Comparison of ENCODE assay signal across 8 cellular contexts in the genomic region with DNA sequence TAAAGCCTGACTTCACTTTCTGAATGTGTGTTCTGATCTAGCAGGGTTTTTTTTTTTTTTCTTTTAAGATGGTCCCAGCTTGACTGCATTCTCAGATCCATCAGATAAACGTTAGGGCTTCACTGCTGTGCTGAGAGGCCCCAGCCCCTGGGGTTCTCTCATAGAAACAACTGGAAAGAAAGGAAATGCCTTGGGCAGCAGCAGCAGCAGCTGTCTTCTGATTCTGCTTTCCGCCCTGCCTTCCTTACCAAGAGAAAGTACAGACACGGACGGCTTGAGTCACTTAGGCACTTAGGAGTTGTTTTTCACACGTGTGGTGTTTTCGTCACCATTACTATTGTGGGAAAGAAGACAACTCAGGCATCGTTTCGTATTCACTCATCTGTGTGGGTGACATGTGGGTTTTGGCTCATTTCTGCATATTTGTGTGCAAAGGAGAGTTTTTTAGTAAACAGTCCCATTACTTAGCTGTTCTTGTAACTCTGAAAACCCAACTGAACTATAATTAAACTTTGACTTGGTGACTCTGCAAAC.
DNase-seq lines count a peak whose midpoint lies in the region; ATAC-seq and TF ChIP-seq lines count a peak whose summit lies in the region.

No MANE protein-coding gene starts in this region.

- POLR2A ChIA-PET in CD8-positive, alpha-beta memory T cell (lab: Charles Lee), result interaction anchor here (0.6 to 2.1 kb wide), 3 partner anchors 23 to 70 kb away, joined by 3 to 6 read pairs (median 3); no protein-coding TSS in a partner anchor

- peaks cover 16 to 40% (median 20%) of the 10 kb centered on the region in 3 donors for H3K36me3 Mint-ChIP-seq in CD8-positive, alpha-beta memory T cell
- H3K36me3 Mint-ChIP-seq in activated T-helper 17 cell treated with anti-CD3 and anti-CD28 coated beads, Interleukin-2, amount 50 U/mL, for 72 hours (ENCODE audit: low read depth), result peaks cover 67% of the 10 kb centered on the region

- no peak overlapping the region for H3K4me3 ChIP-seq in CD8-positive, alpha-beta memory T cell (ENCODE audit: low read length)
- no peak overlapping the region for H3K4me3 ChIP-seq in gastroesophageal sphincter

- peak overlapping the region; percentile 33 for H3K27ac ChIP-seq in CD8-positive, alpha-beta memory T cell (ENCODE audit: low read depth, low read length)
- peak overlapping the region; percentile 74 to 79 (median 76) for H3K27ac ChIP-seq in gastroesophageal sphincter

- WGBS in gastroesophageal sphincter (ENCODE audit: low coverage in 1 of 2), 2 donors, result 1 to 4% methylated on average over 7 to 8 of the region's 8 CpGs

- H3K27me3 ChIP-seq in CD8-positive, alpha-beta memory T cell (ENCODE audit: insufficient read depth, low read length, poor library complexity, severe bottlenecking), result no peaks in the 10 kb centered on the region
- no peaks in the 10 kb centered on the region for H3K27me3 ChIP-seq in gastroesophageal sphincter

- peaks cover 9% of the 10 kb centered on the region for H3K36me3 ChIP-seq in CD8-positive, alpha-beta memory T cell (ENCODE audit: insufficient read depth, low read length)
- peaks cover 0 to 45% of the 10 kb centered on the region in 2 donors for H3K36me3 ChIP-seq in gastroesophageal sphincter

- H3K4me3 Mint-ChIP-seq in CD8-positive, alpha-beta memory T cell, result peak overlapping the region; percentile 69 to 89 (median 78)
- H3K4me3 Mint-ChIP-seq in activated T-helper 17 cell treated with anti-CD3 and anti-CD28 coated beads, Interleukin-2, amount 50 U/mL, for 72 hours, result peak overlapping the region; percentile 77

- no peak for TF ChIP-seq POLR2A in gastroesophageal sphincter (IDR thresholded peaks at IDR 0.05)

- TF ChIP-seq EP300 in gastroesophageal sphincter (IDR thresholded peaks at IDR 0.05), result no peak

- CTCF ChIA-PET in CD8-positive, alpha-beta memory T cell (lab: Charles Lee), result interaction anchor here (0.7 to 2.4 kb wide), 7 partner anchors 13 to 636 kb away, joined by 3 to 8 read pairs (median 4); no protein-coding TSS in a partner anchor

- DNase-seq in CD8-positive, alpha-beta memory T cell, result peak; percentile 48 to 85 (median 59)
- peak; percentile 39 for DNase-seq in LoVo (ENCODE audit: low spot score)
- DNase-seq in putamen (ENCODE audit: low spot score), result peak; percentile 23
- peak; percentile 55 for DNase-seq in ureter (ENCODE audit: low spot score)
- DNase-seq in DMS79 treated with DMSO at 0.1 percent for 48 hours (lab: John Stamatoyannopoulos, UW), result no peak

- peaks cover 0 to 1% (median 0%) of the 10 kb centered on the region in 5 donors for H3K9me3 Mint-ChIP-seq in CD8-positive, alpha-beta memory T cell
- H3K9me3 Mint-ChIP-seq in activated T-helper 17 cell treated with anti-CD3 and anti-CD28 coated beads, Interleukin-2, amount 50 U/mL, for 72 hours, result no peaks in the 10 kb centered on the region

- peaks cover 65 to 70% (median 69%) of the 10 kb centered on the region in 3 donors for H3K4me1 Mint-ChIP-seq in CD8-positive, alpha-beta memory T cell
- H3K4me1 Mint-ChIP-seq in activated T-helper 17 cell treated with anti-CD3 and anti-CD28 coated beads, Interleukin-2, amount 50 U/mL, for 72 hours, result peaks cover 42% of the 10 kb centered on the region

- ATAC-seq in GM21576 (IDR thresholded peaks at IDR 0.05; ENCODE audit: unreplicated experiment) (peak; percentile 79), gastroesophageal sphincter (peak; percentile 92)
- ATAC-seq in activated T-helper 17 cell treated with anti-CD3 and anti-CD28 coated beads, Interleukin-2, amount 50 U/mL, for 72 hours (replicated peaks), result peak; percentile 59

- TF ChIP-seq CTCF in gastroesophageal sphincter (IDR thresholded peaks at IDR 0.05), result no peak

- peaks cover 0 to 3% of the 10 kb centered on the region in 2 donors for H3K27me3 Mint-ChIP-seq in CD8-positive, alpha-beta memory T cell
- H3K27me3 Mint-ChIP-seq in activated T-helper 17 cell treated with anti-CD3 and anti-CD28 coated beads, Interleukin-2, amount 50 U/mL, for 72 hours, result no peaks in the 10 kb centered on the region

- H3K4me1 ChIP-seq in CD8-positive, alpha-beta memory T cell (ENCODE audit: insufficient read depth, low read length), result peaks cover 53% of the 10 kb centered on the region
- peaks cover 2 to 55% (median 14%) of the 10 kb centered on the region in 3 donors for H3K4me1 ChIP-seq in gastroesophageal sphincter

- H3K27ac Mint-ChIP-seq in CD8-positive, alpha-beta memory T cell, result peak overlapping the region; percentile 94 to 97 (median 96)
- peak overlapping the region; percentile 98 for H3K27ac Mint-ChIP-seq in activated T-helper 17 cell treated with anti-CD3 and anti-CD28 coated beads, Interleukin-2, amount 50 U/mL, for 72 hours

- H3K9me3 ChIP-seq in CD8-positive, alpha-beta memory T cell (ENCODE audit: low read length), result no peaks in the 10 kb centered on the region
- H3K9me3 ChIP-seq in gastroesophageal sphincter, result no peaks in the 10 kb centered on the region
